ENCODE assay signal across 13 cellular contexts in the genomic region with DNA sequence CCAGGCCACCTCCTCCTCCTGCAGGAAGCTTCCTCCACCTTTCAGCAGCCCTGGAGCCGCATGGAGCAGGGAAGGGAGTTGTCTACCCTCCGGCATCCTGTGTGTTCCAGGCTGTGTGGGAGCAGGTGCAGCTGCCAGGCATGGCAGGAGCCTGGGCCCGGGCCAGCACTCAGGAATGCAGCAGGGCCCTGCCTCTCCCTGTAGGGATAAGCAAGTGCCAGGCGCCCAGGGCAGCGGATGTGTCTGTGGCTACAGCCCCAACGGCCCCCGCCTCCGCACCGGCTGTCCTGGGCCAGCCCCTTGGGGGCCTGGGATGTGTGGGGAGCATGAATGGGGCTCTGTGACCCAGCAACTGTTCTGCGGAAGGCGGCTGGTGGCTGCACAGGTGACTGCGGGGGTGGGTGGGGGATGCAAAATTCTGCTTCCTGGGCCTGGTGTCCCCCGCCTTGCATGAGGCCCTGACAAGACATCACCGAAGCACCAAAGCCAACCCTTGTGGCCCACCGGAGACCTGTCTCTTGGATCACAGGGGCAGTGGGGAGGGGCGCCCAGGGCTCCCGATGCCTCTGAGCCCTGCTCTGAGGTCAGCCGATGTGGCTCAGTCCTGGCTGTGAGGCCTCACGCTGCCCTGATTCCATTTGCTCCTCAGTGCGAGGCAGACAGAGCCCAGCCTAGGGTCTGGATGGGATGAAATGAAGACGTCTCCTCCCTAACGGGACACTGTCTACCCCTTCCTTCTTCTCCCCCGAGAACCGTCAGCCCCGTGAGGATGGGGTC. TPM values are rescaled to one million over a fixed set of nuclear protein-coding genes. Genes with fewer than 3 reads are reported as not detected.
DNase-seq lines count a peak whose midpoint lies in the region; ATAC-seq, FAIRE-seq and TF ChIP-seq lines count a peak whose summit lies in the region.
"Had no signal": no experiment of that assay in that cellular context is flagged by ENCODE, and none has a peak within 500 bp of the region (broad histone marks: within the 10 kb centered on the region; RNA-seq: fewer than 3 reads in every experiment).

No MANE protein-coding gene starts in this region.

- H3K9ac ChIP-seq in H9 (ENCODE audit: extremely low read depth, insufficient read length, low read length), result no peak overlapping the region

- H3K23ac ChIP-seq in H9 (ENCODE audit: insufficient read length, low read depth, low read length), result no peak overlapping the region

- no peak for TF ChIP-seq CTCF in right lobe of liver (IDR thresholded peaks at IDR 0.05)
- TF ChIP-seq CTCF in H9 (conservative IDR thresholded peaks at IDR 0.05), result no peak

- H3K27ac Mint-ChIP-seq in H9, result no peak overlapping the region
- H3K27ac Mint-ChIP-seq in activated CD4-positive, alpha-beta memory T cell treated with anti-CD3 and anti-CD28 coated beads for 36 hours, result no peak overlapping the region
- H3K27ac Mint-ChIP-seq: activated naive CD4-positive, alpha-beta T cell treated with anti-CD3 and anti-CD28 coated beads, Interleukin-2, amount 50 U/mL, for 24 hours had no signal

- H3K36me3 ChIP-seq in right lobe of liver, result no peaks in the 10 kb centered on the region

- no peaks in the 10 kb centered on the region for H3K9me3 ChIP-seq in right lobe of liver
- H3K9me3 ChIP-seq in H9 (ENCODE audit: control insufficient read depth, low read depth, low read length), result no peaks in the 10 kb centered on the region

- no peak overlapping the region for H2BK120ac ChIP-seq in H9 (ENCODE audit: low read depth, low read length, poor library complexity, severe bottlenecking)

- peaks cover 82% of the 10 kb centered on the region for H3K27me3 Mint-ChIP-seq in H9 (ENCODE audit: low read depth)
- H3K27me3 Mint-ChIP-seq in activated CD4-positive, alpha-beta memory T cell treated with anti-CD3 and anti-CD28 coated beads for 36 hours, result peaks cover 17% of the 10 kb centered on the region

- no peak overlapping the region for H2BK12ac ChIP-seq in H9 (ENCODE audit: insufficient read length, low read depth, low read length)

- CTCF ChIA-PET in activated CD4-positive, alpha-beta memory T cell treated with anti-CD3 and anti-CD28 coated beads for 36 hours (lab: Charles Lee), result no interaction called here

- no peak overlapping the region for H3K18ac ChIP-seq in H9 (ENCODE audit: insufficient read length, low read depth, low read length)

- no peak overlapping the region for H3K4me2 ChIP-seq in H9 (ENCODE audit: insufficient read depth, insufficient read length, low read length)

- intact Hi-C loops in right lobe of liver (cut with DNase I), result no loop called here
- intact Hi-C loops in activated CD4-positive, alpha-beta memory T cell treated with anti-CD3 and anti-CD28 coated beads for 36 hours (cut with micrococcal nuclease), result no loop called here

- H3T11ph ChIP-seq in H9 (ENCODE audit: low read length), result no peak overlapping the region

- H3K27me3 ChIP-seq in right lobe of liver, result no peaks in the 10 kb centered on the region
- H3K27me3 ChIP-seq in H9 (ENCODE audit: insufficient read depth, low read length), result peaks cover 2% of the 10 kb centered on the region; the same call in 1 of the 2 replicates

- H3K23me2 ChIP-seq in H9 (ENCODE audit: insufficient read length, low read depth, low read length, poor library complexity, severe bottlenecking), result no peaks in the 10 kb centered on the region

- H4K5ac ChIP-seq in H9 (ENCODE audit: insufficient read length, low read depth, low read length), result no peak overlapping the region

- DNase-seq in SIG-M5 treated with dmso at 0.1 percent for 504 hours (lab: John Stamatoyannopoulos, UW; ENCODE audit: unreplicated experiment), result peak; percentile 10
- DNase-seq in SIG-M5 (lab: John Stamatoyannopoulos, UW), result no peak
- DNase-seq in T47D (ENCODE audit: low read depth in 1 of 2, low spot score in 1 of 2), result peak; percentile 84 to 98
- DNase-seq in right lobe of liver, result peak; percentile 86 to 88 (median 87)
- DNase-seq in urothelium cell line (ENCODE audit: low spot score), result peak; percentile 82
- DNase-seq in H9, result no peak
- DNase-seq in activated CD4-positive, alpha-beta memory T cell treated with anti-CD3 and anti-CD28 coated beads for 36 hours, result no peak
- DNase-seq in inferior parietal cortex (ENCODE audit: extremely low spot score), result no peak
- DNase-seq: T-helper 2 cell had no signal

- H3K14ac ChIP-seq in H9 (ENCODE audit: insufficient read depth, low read length), result no peak overlapping the region; the same call in 1 of the 2 replicates

- H2BK20ac ChIP-seq in H9 (ENCODE audit: low read depth, low read length, poor library complexity, severe bottlenecking), result no peak overlapping the region

- POLR2A ChIA-PET in activated CD4-positive, alpha-beta memory T cell treated with anti-CD3 and anti-CD28 coated beads for 36 hours (lab: Charles Lee), result no interaction called here

- H3K27ac ChIP-seq in right lobe of liver (no peak overlapping the region), H9 (ENCODE audit: insufficient read length, low read depth, low read length) (no peak overlapping the region)

- no peak overlapping the region for H3K4me3 ChIP-seq in right lobe of liver

- in situ Hi-C loops in T47D (cut with HindIII; ENCODE audit: low pct_unique_long_range_greater_than_20kb, low sequenced_read_pairs), result no loop called here

- peaks cover 0 to 5% (median 0%) of the 10 kb centered on the region in 3 experiments; a peak in 1 of 7 replicates for H3K36me3 Mint-ChIP-seq in H9 (ENCODE audit: insufficient read depth in 1 of 3, low read depth in 3 of 3)
- H3K36me3 Mint-ChIP-seq in activated CD4-positive, alpha-beta memory T cell treated with anti-CD3 and anti-CD28 coated beads for 36 hours, result no peaks in the 10 kb centered on the region
- H3K36me3 Mint-ChIP-seq: activated naive CD4-positive, alpha-beta T cell treated with anti-CD3 and anti-CD28 coated beads, Interleukin-2, amount 50 U/mL, for 24 hours had no signal

- H3K56ac ChIP-seq in H9 (ENCODE audit: insufficient read length, low read depth, low read length), result no peak overlapping the region

- H3K4me1 ChIP-seq in right lobe of liver (peaks cover 0 to 17% (median 6%) of the 10 kb centered on the region in 4 donors), H9 (ENCODE audit: insufficient read depth, low read length) (no peaks in the 10 kb centered on the region)

- H2BK15ac ChIP-seq in H9 (ENCODE audit: low read depth, low read length), result no peak overlapping the region

- FAIRE-seq in urothelium cell line (lab: Jason Lieb, UNC), result no peak
- FAIRE-seq: GM18507 had no signal

- 0 out of 5 replicates have a peak, but pooled peaks cover 0 to 2% of the 10 kb centered on the region in 2 experiments for H3K9me3 Mint-ChIP-seq in H9
- H3K9me3 Mint-ChIP-seq in activated CD4-positive, alpha-beta memory T cell treated with anti-CD3 and anti-CD28 coated beads for 36 hours, result no peaks in the 10 kb centered on the region

- no peak overlapping the region for H4K91ac ChIP-seq in H9 (ENCODE audit: insufficient read length, low read depth, low read length)

- no peak overlapping the region for H4K8ac ChIP-seq in H9 (replicated peaks; ENCODE audit: insufficient read length, low read depth, low read length)

- H2AK5ac ChIP-seq in H9 (ENCODE audit: insufficient read length, low read length), result no peak overlapping the region

- TF ChIP-seq POLR2A in right lobe of liver (IDR thresholded peaks at IDR 0.05), result no peak

- H2BK5ac ChIP-seq in H9 (ENCODE audit: insufficient read length, low read length), result no peak overlapping the region

- peak; percentile 84 to 91 (median 85) for ATAC-seq in right lobe of liver

- H2AFZ ChIP-seq in H9 (ENCODE audit: low read length), result no peak overlapping the region

- no peak overlapping the region for H3K4ac ChIP-seq in H9 (ENCODE audit: low read depth, low read length)

- no peaks in the 10 kb centered on the region for H3K79me2 ChIP-seq in H9 (ENCODE audit: insufficient read depth, low read length)

- H3K4me3 Mint-ChIP-seq in H9, result no peak overlapping the region
- H3K4me3 Mint-ChIP-seq in activated CD4-positive, alpha-beta memory T cell treated with anti-CD3 and anti-CD28 coated beads for 36 hours, result no peak overlapping the region

- H3K79me1 ChIP-seq in H9 (ENCODE audit: insufficient read depth, low read depth, low read length, poor library complexity, severe bottlenecking), result no peaks in the 10 kb centered on the region

- 72% methylated on average over 2 of the region's 25 CpGs for WGBS in right lobe of liver (ENCODE audit: insufficient coverage, low coverage, low lambda C conversion rate, missing lambda C conversion rate)
- WGBS in H9 (ENCODE audit: extremely low coverage, insufficient read length, low lambda C conversion rate), result no CpG with 5 or more reads among the region's 25 CpGs

- H4K20me1 ChIP-seq in H9 (ENCODE audit: control insufficient read depth, insufficient read depth, insufficient read length), result no peaks in the 10 kb centered on the region

- peaks cover 9 to 10% of the 10 kb centered on the region in 2 experiments; a peak in 2 of 4 replicates for H3K4me1 Mint-ChIP-seq in H9
- H3K4me1 Mint-ChIP-seq in activated CD4-positive, alpha-beta memory T cell treated with anti-CD3 and anti-CD28 coated beads for 36 hours (ENCODE audit: low read depth), result no peaks in the 10 kb centered on the region
- H3K4me1 Mint-ChIP-seq: activated naive CD4-positive, alpha-beta T cell treated with anti-CD3 and anti-CD28 coated beads, Interleukin-2, amount 50 U/mL, for 24 hours had no signal

RNA-seq across cellular contexts. Expression of gene DOK7, which starts 1.4 kb away (rescaled TPM):
- total RNA-seq in right lobe of liver (1 to 10 TPM in 4 of 6 experiments, under 1 TPM in 2; 0.73 to 2.4 (median 1.5) TPM), H9 (2021) (0.26 TPM in 1 of 2 replicates, not detected in the other)
- not detected for total RNA-seq in activated CD4-positive, alpha-beta memory T cell treated with anti-CD3 and anti-CD28 coated beads for 36 hours
- total RNA-seq: fibroblast of villous mesenchyme had no signal

RNA-seq across cellular contexts. Expression of gene HGFAC, which starts 19.9 kb away (rescaled TPM):
- 100 to 1,000 TPM in 5 of 6 experiments, 10 to 100 TPM in 1; 73.9 to 176 (median 140) TPM for total RNA-seq in right lobe of liver
- total RNA-seq in H9 (2021), result 0.33 and 0.37 TPM in 2 replicates
- total RNA-seq in activated CD4-positive, alpha-beta memory T cell treated with anti-CD3 and anti-CD28 coated beads for 36 hours, result not detected
- total RNA-seq: fibroblast of villous mesenchyme, pulmonary artery endothelial cell had no signal

Comparison
In these comparisons a context has a peak if more than half of its experiments do, and no peak if none do; other contexts are left out.
1. DNase-seq: peak in SIG-M5 treated with dmso at 0.1 percent for 504 hours (single experiment), T47D (2 of 2), right lobe of liver (3 of 3) and urothelium cell line (single experiment); none in SIG-M5 (single experiment), H9 (single experiment), activated CD4-positive, alpha-beta memory T cell treated with anti-CD3 and anti-CD28 coated beads for 36 hours (single experiment) and inferior parietal cortex (single experiment).
2. RNA of gene HGFAC, which starts 19.9 kb away (total RNA-seq): 73.9 to 176 TPM in right lobe of liver; 0.33 to 0.37 TPM in H9 and not detected in activated CD4-positive, alpha-beta memory T cell treated with anti-CD3 and anti-CD28 coated beads for 36 hours; every median in the first group is over 10 times any median in the second.